17 cellular contexts compared by ENCODE assay signal in genomic region chr11:125918140-125918840, GRCh38. TPM values are rescaled to one million over a fixed set of nuclear protein-coding genes. Genes with fewer than 3 reads are reported as not detected.
A peak's percentile ranks its signal among the peaks of the same experiment; 100 is the strongest.
DNase-seq lines count a peak whose midpoint lies in the region; TF ChIP-seq lines count a peak whose summit lies in the region.
"Had no signal": no experiment of that assay in that cellular context is flagged by ENCODE, and none has a peak within 500 bp of the region (broad histone marks: within the 10 kb centered on the region; RNA-seq: fewer than 3 reads in every experiment).

No MANE protein-coding gene starts in this region.

- H3K9me3 ChIP-seq in neural progenitor cell (ENCODE audit: low read depth), result no peaks in the 10 kb centered on the region

- H3K36me3 ChIP-seq in neural progenitor cell, result no peaks in the 10 kb centered on the region

- H3K9me3 Mint-ChIP-seq in neural progenitor cell, result no peaks in the 10 kb centered on the region

- H3K4me3 Mint-ChIP-seq in neural progenitor cell, result no peak overlapping the region
- H3K4me3 Mint-ChIP-seq: T-helper 17 cell had no signal

- TF ChIP-seq CTCF in astrocyte of the cerebellum (IDR thresholded peaks at IDR 0.05; ENCODE audit: low read depth, low read length, missing control alignments), result peak; percentile 2
- peak; percentile 29 for TF ChIP-seq CTCF in neural progenitor cell (IDR thresholded peaks at IDR 0.05)

- H3K4me2 ChIP-seq in neural progenitor cell, result no peak overlapping the region

- DNase-seq in DMS53 (lab: John Stamatoyannopoulos, UW), result peak; percentile 17
- no peak for DNase-seq in DMS53 treated with DMSO at 0.1 percent for 48 hours (lab: John Stamatoyannopoulos, UW; ENCODE audit: unreplicated experiment)
- peak; percentile 19 for DNase-seq in LHCN-M2 (ENCODE audit: low read depth)
- DNase-seq in astrocyte of the cerebellum (ENCODE audit: low read depth), result no peak
- DNase-seq in neural progenitor cell (ENCODE audit: low spot score), result no peak
- no peak for DNase-seq in stimulated activated CD4-positive, alpha-beta T cell treated with anti-CD3 and anti-CD28 coated beads, Interleukin-1b, Interleukin-23, amount 100 ng/mL, for 48 hours
- DNase-seq in NCI-H510A (lab: John Stamatoyannopoulos, UW), result no peak
- DNase-seq in pons (ENCODE audit: low spot score), result no peak
- DNase-seq: DMS153, Karpas-422, NCI-H187 treated with DMSO at 0.1 percent for 48 hours, NCI-H2227 treated with DMSO at 0.1 percent for 48 hours, T-helper 17 cell had no signal

- H3K27ac ChIP-seq in neural progenitor cell, result no peak overlapping the region
- H3K27ac ChIP-seq: 22Rv1, C4-2B, SK-N-MC had no signal

- no peaks in the 10 kb centered on the region for H3K4me1 Mint-ChIP-seq in neural progenitor cell
- H3K4me1 Mint-ChIP-seq: T-helper 17 cell had no signal

- H2AFZ ChIP-seq in neural progenitor cell (replicated peaks), result no peak overlapping the region

- no peaks in the 10 kb centered on the region for H4K20me1 ChIP-seq in neural progenitor cell (ENCODE audit: low read depth)

- no peak overlapping the region for H3K4me3 ChIP-seq in astrocyte of the cerebellum (ENCODE audit: low read depth, low read length)
- no peak overlapping the region for H3K4me3 ChIP-seq in neural progenitor cell
- H3K4me3 ChIP-seq: GM12878, SK-N-MC had no signal

- no peaks in the 10 kb centered on the region for H3F3A ChIP-seq in neural progenitor cell (ENCODE audit: low read depth)

- no peaks in the 10 kb centered on the region for H3K27me3 ChIP-seq in neural progenitor cell

- no peak overlapping the region for H3K9ac ChIP-seq in neural progenitor cell

- H3K79me2 ChIP-seq in neural progenitor cell (ENCODE audit: low read depth), result no peaks in the 10 kb centered on the region

- in situ Hi-C loops in astrocyte of the cerebellum (cut with HindIII; ENCODE audit: low sequenced_read_pairs), result no loop called here

- no peaks in the 10 kb centered on the region for H3K27me3 Mint-ChIP-seq in neural progenitor cell (ENCODE audit: insufficient read depth, low read depth)

- no peaks in the 10 kb centered on the region for H3K4me1 ChIP-seq in neural progenitor cell

- H3K36me3 Mint-ChIP-seq in neural progenitor cell, result no peaks in the 10 kb centered on the region

- no peak overlapping the region for H3K27ac Mint-ChIP-seq in neural progenitor cell
- H3K27ac Mint-ChIP-seq: T-helper 17 cell had no signal

RNA-seq across cellular contexts. Expression of gene DDX25, which starts 14.0 kb away (rescaled TPM):
- under 0.01 TPM in 1 of 2 replicates, not detected in the other for total RNA-seq in LHCN-M2 (2014; rRNA removed)
- polyA plus RNA-seq in LHCN-M2 (2012), result not detected
- 8.9 and 12.4 TPM in 2 replicates for total RNA-seq in neural progenitor cell (ENCODE audit: low replicate concordance)
- total RNA-seq: GM12878, T-helper 17 cell had no signal

RNA-seq across cellular contexts. Expression of gene PUS3, which starts 15.3 kb away (rescaled TPM):
- total RNA-seq in LHCN-M2 (2014; rRNA removed), result 7.5 and 16.6 TPM in 2 replicates
- polyA plus RNA-seq in LHCN-M2 (2012), result 6.5 TPM
- total RNA-seq in neural progenitor cell (ENCODE audit: low replicate concordance), result 13.3 and 22.1 TPM in 2 replicates

RNA-seq across cellular contexts. Expression of gene VSIG10L2, which starts 27.6 kb away (rescaled TPM):
- total RNA-seq in LHCN-M2 (2014; rRNA removed), result not detected in 2 replicates
- polyA plus RNA-seq in LHCN-M2 (2012), result not detected
- total RNA-seq in neural progenitor cell (ENCODE audit: low replicate concordance), result not detected in 2 replicates
- total RNA-seq: GM12878, T-helper 17 cell had no signal

RNA-seq across cellular contexts. Expression of gene HYLS1, which starts 30.8 kb away (rescaled TPM):
- total RNA-seq in LHCN-M2 (2014; rRNA removed), result 14.2 and 18.0 TPM in 2 replicates
- polyA plus RNA-seq in LHCN-M2 (2012), result 7.6 TPM
- 7.7 and 8.9 TPM in 2 replicates for total RNA-seq in neural progenitor cell (ENCODE audit: low replicate concordance)

Comparison
In these comparisons a context has a peak if more than half of its experiments do, and no peak if none do; other contexts are left out.
1. DNase-seq: peak in DMS53 (single experiment) and LHCN-M2 (single experiment); none in DMS53 treated with DMSO at 0.1 percent for 48 hours (single experiment), astrocyte of the cerebellum (single experiment), neural progenitor cell (single experiment), stimulated activated CD4-positive, alpha-beta T cell treated with anti-CD3 and anti-CD28 coated beads, Interleukin-1b, Interleukin-23, amount 100 ng/mL, for 48 hours (single experiment), NCI-H510A (single experiment) and pons (single experiment).